8 cellular contexts compared by ENCODE assay signal in genomic region chr19:925912-926594, GRCh38. TPM values are rescaled to one million over a fixed set of nuclear protein-coding genes. Genes with fewer than 3 reads are reported as not detected.
DNase-seq lines count a peak whose midpoint lies in the region; ATAC-seq and TF ChIP-seq lines count a peak whose summit lies in the region.

ARID3A (plus strand) TSS chr19:926035; CDS start chr19:929529, 3,494 bp downstream.

- H3K9me2 ChIP-seq in PC-3 (replicated peaks; ENCODE audit: low read length), result no peaks in the 10 kb centered on the region

- no peaks in the 10 kb centered on the region for H3F3A ChIP-seq in PC-3 (ENCODE audit: low read length, unreplicated experiment)

- ATAC-seq in PC-3, result peak; percentile 37

- POLR2A ChIA-PET in PC-3 (lab: Charles Lee; ENCODE audit: unreplicated experiment), result no interaction called here

- TF ChIP-seq POLR2A in uterus (IDR thresholded peaks at IDR 0.05), result peak in 1 of 2 donors; percentile 65

- no peak for TF ChIP-seq CTCF in PC-3 (conservative IDR thresholded peaks at IDR 0.05; ENCODE audit: low read depth, low read length)
- TF ChIP-seq CTCF in uterus (IDR thresholded peaks at IDR 0.05), result no peak

- H3K4me1 ChIP-seq in PC-3 (ENCODE audit: insufficient read depth, low read length), result no peaks in the 10 kb centered on the region; the same call in 1 of the 2 replicates
- peaks cover 20% of the 10 kb centered on the region for H3K4me1 ChIP-seq in effector memory CD4-positive, alpha-beta T cell (ENCODE audit: control insufficient read depth, insufficient read depth, low read length, poor library complexity, severe bottlenecking)
- peaks cover 4% of the 10 kb centered on the region for H3K4me1 ChIP-seq in mesodermal cell (ENCODE audit: control insufficient read depth, insufficient read depth, low read length, poor library complexity, severe bottlenecking)
- peaks cover 0 to 6% of the 10 kb centered on the region in 2 donors for H3K4me1 ChIP-seq in uterus

- H3K4me3 ChIP-seq in H7 (ENCODE audit: insufficient read depth, low read depth, low read length), result peak within 1 kb of the TSS; percentile 91
- peak within 1 kb of the TSS; percentile 81 for H3K4me3 ChIP-seq in PC-3 (ENCODE audit: low read length)
- peak within 1 kb of the TSS; percentile 83 for H3K4me3 ChIP-seq in effector memory CD4-positive, alpha-beta T cell (ENCODE audit: insufficient read depth, low read depth, low read length, poor library complexity, severe bottlenecking)
- H3K4me3 ChIP-seq in mesodermal cell (ENCODE audit: extremely low read depth, insufficient read depth, low read length, poor library complexity, severe bottlenecking), result peak within 1 kb of the TSS; percentile 99
- peak within 1 kb of the TSS; percentile 53 to 74 for H3K4me3 ChIP-seq in uterus

- no peaks in the 10 kb centered on the region for H4K20me1 ChIP-seq in PC-3 (ENCODE audit: low read length)

- H3K9ac ChIP-seq in PC-3 (ENCODE audit: low read length), result peak within 1 kb of the TSS; percentile 51

- H3K27ac ChIP-seq in PC-3 (ENCODE audit: low read length) (peak within 1 kb of the TSS; percentile 39; the same call in 1 of the 2 replicates), mesodermal cell (ENCODE audit: low read depth, low read length, severe bottlenecking) (peak within 1 kb of the TSS; percentile 95), uterus (peak within 1 kb of the TSS; percentile 79 to 80)
- peak within 1 kb of the TSS; percentile 83 for H3K27ac ChIP-seq in effector memory CD4-positive, alpha-beta T cell (ENCODE audit: insufficient read depth, low read length, poor library complexity, severe bottlenecking)

- BruUV-seq in PC-3 (replicated peaks; lab: Mats Ljungman, UMichigan), result no TSS peak

- peak within 1 kb of the TSS; percentile 86 for H2AFZ ChIP-seq in PC-3 (ENCODE audit: low read length)

- H3K27me3 ChIP-seq in H7 (ENCODE audit: control insufficient read depth, insufficient read depth, low read length) (peaks cover 4% of the 10 kb centered on the region), PC-3 (ENCODE audit: low read length) (no peaks in the 10 kb centered on the region), uterus (peaks cover 3 to 5% of the 10 kb centered on the region in 2 donors)
- no peaks in the 10 kb centered on the region for H3K27me3 ChIP-seq in effector memory CD4-positive, alpha-beta T cell (replicated peaks; ENCODE audit: control insufficient read depth, insufficient read depth, low read length, poor library complexity, severe bottlenecking)

- peak within 1 kb of the TSS; percentile 95 for H3K4me2 ChIP-seq in PC-3 (ENCODE audit: low read length)

- 0 out of 2 replicates have a peak, but pooled peaks cover 3% of the 10 kb centered on the region for H3K79me2 ChIP-seq in PC-3 (ENCODE audit: low read length)

- H3K36me3 ChIP-seq in H7 (replicated peaks; ENCODE audit: control insufficient read depth, insufficient read depth, low read length) (peaks cover 1% of the 10 kb centered on the region; the same call in 1 of the 2 replicates), PC-3 (ENCODE audit: low read depth, low read length) (no peaks in the 10 kb centered on the region), mesodermal cell (ENCODE audit: control insufficient read depth, insufficient read depth, low read length) (peaks cover 35% of the 10 kb centered on the region), uterus (no peaks in the 10 kb centered on the region)
- H3K36me3 ChIP-seq in effector memory CD4-positive, alpha-beta T cell (ENCODE audit: control insufficient read depth, insufficient read depth, low read length), result no peaks in the 10 kb centered on the region

- CTCF ChIA-PET in PC-3 (lab: Charles Lee), result no interaction called here

- intact Hi-C loops in PC-3 (cut with micrococcal nuclease) (loop anchor here (1.0 kb wide), 1 partner anchor 56 kb away; no protein-coding TSS in a partner anchor), uterus (cut with DNase I; ENCODE audit: low total_unique reads) (loop anchor here (10.0 kb wide), 2 partner anchors 161 to 179 kb away; partner anchors contain the start of gene GPX4)

- DNase-seq in NCI-H345 (lab: John Stamatoyannopoulos, UW) (peak; percentile 71), NCI-H345 treated with DMSO at 0.1 percent for 48 hours (lab: John Stamatoyannopoulos, UW; ENCODE audit: unreplicated experiment) (no peak), H7 (peak; percentile 94), PC-3 (no peak), uterus (no peak), glomerular visceral epithelial cell (ENCODE audit: extremely low spot score) (no peak)
- no peak for DNase-seq in effector memory CD4-positive, alpha-beta T cell

- WGBS in mesodermal cell (ENCODE audit: insufficient coverage in 2 of 2), 2 experiments, result 0% methylated on average over 42 to 47 of the region's 78 CpGs

- H3K9me3 ChIP-seq in PC-3 (ENCODE audit: low read length) (no peaks in the 10 kb centered on the region), mesodermal cell (ENCODE audit: control insufficient read depth, low read length) (no peaks in the 10 kb centered on the region), uterus (no peaks in the 10 kb centered on the region)
- H3K9me3 ChIP-seq in effector memory CD4-positive, alpha-beta T cell (ENCODE audit: control insufficient read depth, low read length), result no peaks in the 10 kb centered on the region

RNA-seq across cellular contexts. Expression of gene ARID3A, which starts in this region (rescaled TPM):
- total RNA-seq in H7 (2014; rRNA removed; shearing (Covaris generic)), result 85.4 and 92.6 TPM in 2 replicates
- total RNA-seq in PC-3 (2014; rRNA removed) (5.6 and 13.9 TPM in 2 replicates), uterus (10 to 100 TPM in 1 of 4 donors, 1 to 10 TPM in 3; 1.3 to 22.0 (median 3.8) TPM)
- polyA plus RNA-seq in mesodermal cell (2013, experiment 1 of 2), result 119 TPM
- polyA plus RNA-seq in mesodermal cell (2013, experiment 2 of 2), result 101 TPM

Comparison
In these comparisons a context has a peak if more than half of its experiments do, and no peak if none do; other contexts are left out.
1. DNase-seq: peak in NCI-H345 (single experiment) and H7 (single experiment); none in NCI-H345 treated with DMSO at 0.1 percent for 48 hours (single experiment), PC-3 (single experiment), effector memory CD4-positive, alpha-beta T cell (0 of 3), uterus (0 of 2) and glomerular visceral epithelial cell (single experiment).
2. H3K27ac ChIP-seq: peak in every context shown above with its lines; median percentile 95 in mesodermal cell; 83 in effector memory CD4-positive, alpha-beta T cell; 80 in uterus; 39 in PC-3.
3. Peak in every context shown above with its lines, with median percentiles within 50 percentile points of each other: H3K4me3 ChIP-seq.